11 cellular contexts compared by ENCODE assay signal in the genomic region with DNA sequence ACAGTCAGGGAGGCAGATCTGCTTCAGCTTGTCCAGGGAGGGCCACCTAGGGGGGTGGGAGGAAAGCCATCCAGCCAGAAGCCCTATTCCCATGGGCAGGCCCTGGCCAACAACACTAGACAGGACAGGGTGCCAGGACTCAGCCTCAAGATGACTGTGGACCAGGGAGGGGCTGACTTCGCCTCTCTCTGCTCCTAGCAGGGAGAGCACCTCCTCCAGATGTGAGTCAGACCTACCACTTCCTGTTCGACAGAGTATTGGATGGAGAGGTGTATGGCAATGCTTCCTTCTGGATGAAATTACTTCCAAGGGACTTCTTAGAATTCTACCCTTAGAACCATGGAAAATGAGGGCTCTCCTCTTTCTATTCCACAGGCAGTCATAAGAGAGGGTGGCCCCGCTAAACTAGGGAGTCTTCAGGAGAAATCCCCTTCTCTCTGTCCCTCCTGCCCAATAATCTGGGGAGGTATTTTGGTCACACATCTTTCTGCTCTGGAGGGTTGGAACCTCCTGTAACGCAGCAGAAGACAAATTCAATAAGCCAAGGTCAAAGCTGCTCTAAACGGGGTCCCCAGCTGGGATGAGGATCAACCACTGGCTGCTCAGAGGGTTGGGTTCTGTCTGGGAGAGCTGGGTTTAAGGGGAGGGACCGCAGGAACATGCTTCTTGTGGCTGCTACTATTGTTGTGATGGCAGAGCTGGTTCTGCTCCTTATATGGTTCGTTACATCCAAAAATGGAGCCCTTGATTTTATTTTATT. TPM values are rescaled to one million over a fixed set of nuclear protein-coding genes. Genes with fewer than 3 reads are reported as not detected.
DNase-seq lines count a peak whose midpoint lies in the region; ATAC-seq, FAIRE-seq and TF ChIP-seq lines count a peak whose summit lies in the region.
"Had no signal": no experiment of that assay in that cellular context is flagged by ENCODE, and none has a peak within 500 bp of the region (broad histone marks: within the 10 kb centered on the region; RNA-seq: fewer than 3 reads in every experiment).

No MANE protein-coding gene starts in this region.

- H3K27ac Mint-ChIP-seq in progenitor cell of endocrine pancreas, result no peak overlapping the region

- H4K20me1 ChIP-seq in DND-41 (ENCODE audit: insufficient read depth, low read length), result no peaks in the 10 kb centered on the region

- no peak overlapping the region for H2AFZ ChIP-seq in DND-41 (ENCODE audit: low read depth, low read length)
- H2AFZ ChIP-seq: parathyroid adenoma had no signal

- H3K79me2 ChIP-seq in DND-41 (ENCODE audit: insufficient read depth, low read length), result no peaks in the 10 kb centered on the region
- H3K79me2 ChIP-seq: parathyroid adenoma had no signal

- H3K4me3 Mint-ChIP-seq in progenitor cell of endocrine pancreas (ENCODE audit: low read depth), result no peak overlapping the region

- no peak for FAIRE-seq in RCC 7860 (lab: Jason Lieb, UNC)

- no peak overlapping the region for H3K4me3 ChIP-seq in DND-41 (ENCODE audit: low read depth in 1 of 2, low read length in 2 of 2)
- H3K4me3 ChIP-seq in fibroblast of mammary gland (ENCODE audit: control insufficient read depth, low read depth, low read length), result no peak overlapping the region
- H3K4me3 ChIP-seq: thyroid gland had no signal

- H3K4me2 ChIP-seq in DND-41 (ENCODE audit: insufficient read depth, low read length), result no peak overlapping the region

- no peak for DNase-seq in DND-41
- DNase-seq in GM20000 (ENCODE audit: low spot score), result peak; percentile 24
- DNase-seq in RCC 7860 (ENCODE audit: low spot score), result peak; percentile 55
- DNase-seq in fibroblast of mammary gland (ENCODE audit: low read depth), result peak; percentile 77
- DNase-seq in activated CD8-positive, alpha-beta memory T cell treated with anti-CD3 and anti-CD28 coated beads, Interleukin-2, amount 50 U/mL, for 4 hours, result no peak
- DNase-seq in progenitor cell of endocrine pancreas (ENCODE audit: low spot score, unreplicated experiment), result no peak
- no peak for DNase-seq in T-helper 9 cell
- DNase-seq: DMS 273 treated with DMSO at 0.1 percent for 48 hours, thyroid gland had no signal

- H3K9me3 Mint-ChIP-seq in progenitor cell of endocrine pancreas (ENCODE audit: low read depth), result no peaks in the 10 kb centered on the region

- TF ChIP-seq CTCF in DND-41 (IDR thresholded peaks at IDR 0.05; ENCODE audit: borderline replicate concordance, extremely low read depth, low read length, poor library complexity, severe bottlenecking) (no peak), GM20000 (IDR thresholded peaks at IDR 0.05; ENCODE audit: extremely low read depth, missing control alignments) (no peak), fibroblast of mammary gland (conservative IDR thresholded peaks at IDR 0.05; ENCODE audit: control insufficient read depth, insufficient read depth, low read depth, low read length) (no peak), progenitor cell of endocrine pancreas (IDR thresholded peaks at IDR 0.05; ENCODE audit: unreplicated experiment) (no peak)

- H3K4me1 Mint-ChIP-seq in progenitor cell of endocrine pancreas (ENCODE audit: low read depth), result no peaks in the 10 kb centered on the region

- H3K36me3 Mint-ChIP-seq in progenitor cell of endocrine pancreas (ENCODE audit: insufficient read depth), result no peaks in the 10 kb centered on the region

- ATAC-seq in DND-41 (ENCODE audit: insufficient read depth, low read depth), result peak; percentile 77; the same call in 2 of the 3 replicates
- ATAC-seq in HG02884 (IDR thresholded peaks at IDR 0.05; ENCODE audit: unreplicated experiment), result no peak

- no peak overlapping the region for H3K9ac ChIP-seq in DND-41 (ENCODE audit: low read depth, low read length)
- H3K9ac ChIP-seq: parathyroid adenoma had no signal

- H3K27me3 ChIP-seq in DND-41 (ENCODE audit: insufficient read depth, low read length, poor library complexity), result no peaks in the 10 kb centered on the region
- H3K27me3 ChIP-seq: thyroid gland had no signal

- H3K36me3 ChIP-seq in DND-41 (ENCODE audit: insufficient read depth, low read length), result no peaks in the 10 kb centered on the region
- H3K36me3 ChIP-seq: thyroid gland had no signal

- H3K9me3 ChIP-seq in DND-41 (ENCODE audit: insufficient read depth, low read length, severe bottlenecking), result no peaks in the 10 kb centered on the region
- H3K9me3 ChIP-seq: thyroid gland had no signal

- H3K27ac ChIP-seq in DND-41 (ENCODE audit: low read length), result no peak overlapping the region
- H3K27ac ChIP-seq: parathyroid adenoma, thyroid gland had no signal

- H3K4me1 ChIP-seq in DND-41 (ENCODE audit: insufficient read depth, low read length), result no peaks in the 10 kb centered on the region
- H3K4me1 ChIP-seq: parathyroid adenoma, thyroid gland had no signal

- H3K27me3 Mint-ChIP-seq in progenitor cell of endocrine pancreas, result no peaks in the 10 kb centered on the region

RNA-seq across cellular contexts. Expression of gene RCL1, which starts 23.2 kb away (rescaled TPM):
- 18.2 and 18.7 TPM in 2 replicates for total RNA-seq in progenitor cell of endocrine pancreas

RNA-seq across cellular contexts. Expression of gene AK3, which starts 28.5 kb away (rescaled TPM):
- total RNA-seq in progenitor cell of endocrine pancreas, result 69.1 and 73.6 TPM in 2 replicates

Comparison
In these comparisons a context has a peak if more than half of its experiments do, and no peak if none do; other contexts are left out.
1. DNase-seq: peak in GM20000 (single experiment), RCC 7860 (single experiment) and fibroblast of mammary gland (single experiment); none in DND-41 (single experiment), activated CD8-positive, alpha-beta memory T cell treated with anti-CD3 and anti-CD28 coated beads, Interleukin-2, amount 50 U/mL, for 4 hours (single experiment), progenitor cell of endocrine pancreas (single experiment) and T-helper 9 cell (single experiment).